In genomic region chr20:33653218-33653899, GRCh38 we compare ENCODE assay signal across 8 cellular contexts. TPM values are rescaled to one million over a fixed set of nuclear protein-coding genes. Genes with fewer than 3 reads are reported as not detected.
DNase-seq lines count a peak whose midpoint lies in the region; ATAC-seq lines count a peak whose summit lies in the region.

No MANE protein-coding gene starts in this region.

- no peak overlapping the region for H3K4me3 Mint-ChIP-seq in activated T-helper 1 cell treated with anti-CD3 and anti-CD28 coated beads, Interleukin-12 subunit alpha, Interleukin-12 subunit beta, Interleukin-2, Interleukin-4 antibody, amounts not matched to agents 30 ng/mL and 10 ng/mL and 1 ng/mL, durations not matched to agents 14 hours and 24 hours and 36 hours

- intact Hi-C loops in left ventricle myocardium superior (cut with micrococcal nuclease), result loop anchor here (5.0 kb wide), 1 partner anchor 191 kb away; no protein-coding TSS in a partner anchor
- intact Hi-C loops in activated T-helper 1 cell treated with anti-CD3 and anti-CD28 coated beads, Interleukin-12 subunit alpha, Interleukin-12 subunit beta, Interleukin-2, Interleukin-4 antibody, amounts not matched to agents 30 ng/mL and 10 ng/mL and 1 ng/mL, durations not matched to agents 14 hours and 24 hours and 36 hours (cut with micrococcal nuclease), result no loop called here

- no peak overlapping the region for H3K27ac ChIP-seq in rectal smooth muscle tissue (ENCODE audit: low read depth, low read length)

- no peaks in the 10 kb centered on the region for H3K9me3 Mint-ChIP-seq in activated T-helper 1 cell treated with anti-CD3 and anti-CD28 coated beads, Interleukin-12 subunit alpha, Interleukin-12 subunit beta, Interleukin-2, Interleukin-4 antibody, amounts not matched to agents 30 ng/mL and 10 ng/mL and 1 ng/mL, durations not matched to agents 14 hours and 24 hours and 36 hours

- no peak overlapping the region for H3K27ac Mint-ChIP-seq in activated T-helper 1 cell treated with anti-CD3 and anti-CD28 coated beads, Interleukin-12 subunit alpha, Interleukin-12 subunit beta, Interleukin-2, Interleukin-4 antibody, amounts not matched to agents 30 ng/mL and 10 ng/mL and 1 ng/mL, durations not matched to agents 14 hours and 24 hours and 36 hours

- peaks cover 15% of the 10 kb centered on the region for H3K4me1 Mint-ChIP-seq in activated T-helper 1 cell treated with anti-CD3 and anti-CD28 coated beads, Interleukin-12 subunit alpha, Interleukin-12 subunit beta, Interleukin-2, Interleukin-4 antibody, amounts not matched to agents 30 ng/mL and 10 ng/mL and 1 ng/mL, durations not matched to agents 14 hours and 24 hours and 36 hours (ENCODE audit: low read depth)

- in situ Hi-C loops in KBM-7 (cut with MboI; ENCODE audit: low pct_unique_long_range_greater_than_20kb, low sequenced_read_pairs), result loop anchor here (25.0 kb wide), 1 partner anchor 191 kb away; no protein-coding TSS in a partner anchor

- peaks cover 6% of the 10 kb centered on the region for H3K36me3 ChIP-seq in rectal smooth muscle tissue (ENCODE audit: control insufficient read depth, insufficient read depth, low read length)

- H3K27me3 ChIP-seq in rectal smooth muscle tissue (ENCODE audit: control insufficient read depth, insufficient read depth, low read length), result no peaks in the 10 kb centered on the region

- peak overlapping the region; percentile 49 for H3K4me3 ChIP-seq in rectal smooth muscle tissue (ENCODE audit: low read length)

- H3K27me3 Mint-ChIP-seq in activated T-helper 1 cell treated with anti-CD3 and anti-CD28 coated beads, Interleukin-12 subunit alpha, Interleukin-12 subunit beta, Interleukin-2, Interleukin-4 antibody, amounts not matched to agents 30 ng/mL and 10 ng/mL and 1 ng/mL, durations not matched to agents 14 hours and 24 hours and 36 hours (ENCODE audit: insufficient read depth), result no peaks in the 10 kb centered on the region

- no peak overlapping the region for H3K9ac ChIP-seq in rectal smooth muscle tissue (ENCODE audit: low read length)

- no peaks in the 10 kb centered on the region for H3K36me3 Mint-ChIP-seq in activated T-helper 1 cell treated with anti-CD3 and anti-CD28 coated beads, Interleukin-12 subunit alpha, Interleukin-12 subunit beta, Interleukin-2, Interleukin-4 antibody, amounts not matched to agents 30 ng/mL and 10 ng/mL and 1 ng/mL, durations not matched to agents 14 hours and 24 hours and 36 hours (ENCODE audit: low read depth)

- ATAC-seq in left ventricle myocardium superior, result peak; percentile 68
- no peak for ATAC-seq in GM21515 (IDR thresholded peaks at IDR 0.05; ENCODE audit: unreplicated experiment)

- DNase-seq in Daoy (ENCODE audit: low read depth) (peak; percentile 63), KBM-7 (peak; percentile 79), OCI-M2 (lab: John Stamatoyannopoulos, UW; ENCODE audit: unreplicated experiment) (peak; percentile 24), amniotic epithelial cell (ENCODE audit: low read depth) (peak; percentile 58), left ventricle myocardium superior (peak; percentile 63)
- DNase-seq in activated T-helper 1 cell treated with anti-CD3 and anti-CD28 coated beads, Interleukin-12 subunit alpha, Interleukin-12 subunit beta, Interleukin-2, Interleukin-4 antibody, amounts not matched to agents 30 ng/mL and 10 ng/mL and 1 ng/mL, durations not matched to agents 14 hours and 24 hours and 36 hours (ENCODE audit: low spot score), result no peak

- H3K4me1 ChIP-seq in rectal smooth muscle tissue (ENCODE audit: control insufficient read depth, insufficient read depth, low read length), result peaks cover 14% of the 10 kb centered on the region

RNA-seq across cellular contexts. Expression of gene C20orf144, which starts 8.8 kb away (rescaled TPM):
- not detected in 2 replicates for total RNA-seq in Daoy (2014; rRNA removed; shearing (Covaris generic))
- not detected for total RNA-seq in left ventricle myocardium superior
- total RNA-seq in activated T-helper 1 cell treated with anti-CD3 and anti-CD28 coated beads, Interleukin-12 subunit alpha, Interleukin-12 subunit beta, Interleukin-2, Interleukin-4 antibody, amounts not matched to agents 30 ng/mL and 10 ng/mL and 1 ng/mL, durations not matched to agents 14 hours and 24 hours and 36 hours, result 0.22 and 0.29 TPM in 2 replicates

RNA-seq across cellular contexts. Expression of gene ACTL10, which starts 13.4 kb away (rescaled TPM):
- 0.06 and 0.18 TPM in 2 replicates for total RNA-seq in Daoy (2014; rRNA removed; shearing (Covaris generic))
- total RNA-seq in left ventricle myocardium superior, result 0.40 TPM
- 3.7 and 4.2 TPM in 2 replicates for total RNA-seq in activated T-helper 1 cell treated with anti-CD3 and anti-CD28 coated beads, Interleukin-12 subunit alpha, Interleukin-12 subunit beta, Interleukin-2, Interleukin-4 antibody, amounts not matched to agents 30 ng/mL and 10 ng/mL and 1 ng/mL, durations not matched to agents 14 hours and 24 hours and 36 hours

RNA-seq across cellular contexts. Expression of gene NECAB3, which starts 20.9 kb away (rescaled TPM):
- 11.5 and 17.3 TPM in 2 replicates for total RNA-seq in Daoy (2014; rRNA removed; shearing (Covaris generic))
- 71.8 TPM for total RNA-seq in left ventricle myocardium superior
- 30.7 and 31.2 TPM in 2 replicates for total RNA-seq in activated T-helper 1 cell treated with anti-CD3 and anti-CD28 coated beads, Interleukin-12 subunit alpha, Interleukin-12 subunit beta, Interleukin-2, Interleukin-4 antibody, amounts not matched to agents 30 ng/mL and 10 ng/mL and 1 ng/mL, durations not matched to agents 14 hours and 24 hours and 36 hours

RNA-seq across cellular contexts. Expression of gene E2F1, which starts 32.8 kb away (rescaled TPM):
- total RNA-seq in Daoy (2014; rRNA removed; shearing (Covaris generic)), result 20.7 and 23.9 TPM in 2 replicates
- total RNA-seq in left ventricle myocardium superior, result 1.8 TPM
- 77.5 and 80.6 TPM in 2 replicates for total RNA-seq in activated T-helper 1 cell treated with anti-CD3 and anti-CD28 coated beads, Interleukin-12 subunit alpha, Interleukin-12 subunit beta, Interleukin-2, Interleukin-4 antibody, amounts not matched to agents 30 ng/mL and 10 ng/mL and 1 ng/mL, durations not matched to agents 14 hours and 24 hours and 36 hours
